8 cellular contexts compared by ENCODE assay signal in the genomic region with DNA sequence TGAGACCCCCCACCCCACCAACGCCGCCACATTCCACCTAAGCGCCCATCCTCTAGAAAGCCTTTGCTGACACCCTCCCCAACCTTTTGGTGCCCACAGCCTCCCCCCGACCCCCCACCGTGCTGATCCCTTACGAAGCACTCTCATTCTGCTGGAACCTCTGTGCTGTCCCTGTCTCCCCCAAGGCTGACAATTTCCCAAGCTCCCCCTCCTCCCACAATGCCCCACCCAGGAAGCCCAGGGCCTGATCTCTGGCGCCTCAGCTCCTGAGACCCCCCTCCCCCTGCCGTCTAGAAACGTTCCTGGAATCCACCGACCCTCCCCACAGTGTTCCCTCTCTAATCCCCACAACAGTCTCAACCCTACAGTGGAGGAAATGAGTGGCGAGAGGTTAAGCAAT. TPM values are rescaled to one million over a fixed set of nuclear protein-coding genes. Genes with fewer than 3 reads are reported as not detected.
DNase-seq lines count a peak whose midpoint lies in the region; ATAC-seq and TF ChIP-seq lines count a peak whose summit lies in the region.

No MANE protein-coding gene starts in this region.

- H3K27ac ChIP-seq in DND-41 (ENCODE audit: low read length): no peak overlapping the region
- H3K27ac ChIP-seq in SJSA1: peak overlapping the region; percentile 62; the same call in 1 of the 2 replicates
- H3K27ac ChIP-seq in rectal smooth muscle tissue (ENCODE audit: low read depth, low read length): peak overlapping the region; percentile 68

- TF ChIP-seq CTCF in DND-41 (IDR thresholded peaks at IDR 0.05; ENCODE audit: borderline replicate concordance, extremely low read depth, low read length, poor library complexity, severe bottlenecking): no peak
- no peak for TF ChIP-seq CTCF in fibroblast of villous mesenchyme (IDR thresholded peaks at IDR 0.05; ENCODE audit: insufficient read depth, low read depth, low read length)

- no peaks in the 10 kb centered on the region for H3K27me3 ChIP-seq in DND-41 (ENCODE audit: insufficient read depth, low read length, poor library complexity)
- H3K27me3 ChIP-seq in SJSA1 (replicated peaks): no peaks in the 10 kb centered on the region
- no peaks in the 10 kb centered on the region for H3K27me3 ChIP-seq in rectal smooth muscle tissue (ENCODE audit: control insufficient read depth, insufficient read depth, low read length)

- no peaks in the 10 kb centered on the region for H3K79me2 ChIP-seq in DND-41 (ENCODE audit: insufficient read depth, low read length)

- H3K4me3 ChIP-seq in DND-41 (ENCODE audit: low read depth in 1 of 2, low read length in 2 of 2): no peak overlapping the region
- peak overlapping the region; percentile 42 for H3K4me3 ChIP-seq in SJSA1
- no peak overlapping the region for H3K4me3 ChIP-seq in fibroblast of villous mesenchyme (ENCODE audit: low read depth, low read length)
- H3K4me3 ChIP-seq in rectal smooth muscle tissue (ENCODE audit: low read length): peak overlapping the region; percentile 54

- H2AFZ ChIP-seq in DND-41 (ENCODE audit: low read depth, low read length): no peak overlapping the region

- H3K9ac ChIP-seq in DND-41 (ENCODE audit: low read depth, low read length) (no peak overlapping the region), rectal smooth muscle tissue (ENCODE audit: low read length) (no peak overlapping the region)

- H3K4me1 ChIP-seq in DND-41 (ENCODE audit: insufficient read depth, low read length) (no peaks in the 10 kb centered on the region), SJSA1 (replicated peaks) (peaks cover 16% of the 10 kb centered on the region), rectal smooth muscle tissue (ENCODE audit: control insufficient read depth, insufficient read depth, low read length) (peaks cover 5% of the 10 kb centered on the region)

- no peaks in the 10 kb centered on the region for H4K20me1 ChIP-seq in DND-41 (ENCODE audit: insufficient read depth, low read length)

- ATAC-seq in DND-41 (ENCODE audit: insufficient read depth, low read depth) (no peak), GM18907 (IDR thresholded peaks at IDR 0.05; ENCODE audit: unreplicated experiment) (no peak), GM21381 (IDR thresholded peaks at IDR 0.05; ENCODE audit: unreplicated experiment) (no peak), GM19455 (IDR thresholded peaks at IDR 0.05; ENCODE audit: unreplicated experiment) (no peak)

- H3K9me3 ChIP-seq in DND-41 (ENCODE audit: insufficient read depth, low read length, severe bottlenecking): peaks cover 7% of the 10 kb centered on the region
- no peaks in the 10 kb centered on the region for H3K9me3 ChIP-seq in SJSA1 (replicated peaks)

- H3K36me3 ChIP-seq in DND-41 (ENCODE audit: insufficient read depth, low read length) (no peaks in the 10 kb centered on the region), SJSA1 (no peaks in the 10 kb centered on the region), rectal smooth muscle tissue (ENCODE audit: control insufficient read depth, insufficient read depth, low read length) (no peaks in the 10 kb centered on the region)

- H3K4me2 ChIP-seq in DND-41 (ENCODE audit: insufficient read depth, low read length): no peak overlapping the region

- DNase-seq in DND-41: peak; percentile 2
- peak in 1 of 2 experiments; percentile 34 for DNase-seq in SJSA1 (ENCODE audit: low read depth in 1 of 2, low spot score in 2 of 2)
- DNase-seq in fibroblast of villous mesenchyme (ENCODE audit: low read depth): peak; percentile 47
- DNase-seq in NCI-H526 (lab: John Stamatoyannopoulos, UW): no peak

RNA-seq across cellular contexts. Expression of a gene that starts 18.4 kb away (rescaled TPM):
- not detected in 2 replicates for total RNA-seq in SJSA1 (2014; rRNA removed; shearing (Covaris generic))
- 0.97 and 1.7 TPM in 2 replicates for total RNA-seq in fibroblast of villous mesenchyme

RNA-seq across cellular contexts. Expression of a gene that starts 32.7 kb away (rescaled TPM):
- total RNA-seq in SJSA1 (2014; rRNA removed; shearing (Covaris generic)): not detected in 2 replicates
- 2.3 and 2.6 TPM in 2 replicates for total RNA-seq in fibroblast of villous mesenchyme

Comparison
In these comparisons a context has a peak if more than half of its experiments do, and no peak if none do; other contexts are left out.
1. DNase-seq: peak in DND-41 (single experiment) and fibroblast of villous mesenchyme (single experiment); none in NCI-H526 (0 of 2).
2. H3K4me3 ChIP-seq: peak in SJSA1 (single experiment) and rectal smooth muscle tissue (single experiment); none in DND-41 (0 of 2) and fibroblast of villous mesenchyme (single experiment).